Comparison of ENCODE assay signal across 1 cellular context in the genomic region with DNA sequence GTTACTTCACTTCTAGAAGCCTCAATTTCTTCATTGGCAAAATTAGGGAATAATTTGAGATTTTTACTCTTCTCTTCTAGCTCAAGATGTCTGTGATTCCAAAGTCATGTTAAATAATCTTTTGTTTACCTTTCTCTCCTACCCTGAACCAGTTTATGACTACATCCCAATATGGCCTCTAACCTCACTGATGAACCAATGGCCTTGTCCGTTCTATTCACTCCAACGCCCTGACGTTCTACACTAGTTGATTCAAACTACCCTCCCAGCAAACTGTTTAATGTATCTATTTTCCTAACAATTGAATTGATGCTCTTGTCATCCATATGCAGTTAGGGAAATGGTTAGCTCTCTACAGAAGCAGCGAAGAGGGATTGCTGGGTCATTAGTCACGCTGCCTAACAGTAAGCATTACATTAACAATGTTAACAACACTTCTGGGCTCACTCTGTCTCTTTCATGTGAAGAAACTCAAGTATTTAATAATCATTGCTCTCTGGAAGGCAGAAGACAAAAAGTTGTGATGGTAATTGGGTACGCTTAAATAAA.
TF ChIP-seq lines count a peak whose summit lies in the region.

No MANE protein-coding gene starts in this region.

TF ChIP-seq in HCT116, 20 proteins besides CTCF, POLR2A, EP300 and RAD21 (continued from another document):
- TF ChIP-seq, protein P1, sequence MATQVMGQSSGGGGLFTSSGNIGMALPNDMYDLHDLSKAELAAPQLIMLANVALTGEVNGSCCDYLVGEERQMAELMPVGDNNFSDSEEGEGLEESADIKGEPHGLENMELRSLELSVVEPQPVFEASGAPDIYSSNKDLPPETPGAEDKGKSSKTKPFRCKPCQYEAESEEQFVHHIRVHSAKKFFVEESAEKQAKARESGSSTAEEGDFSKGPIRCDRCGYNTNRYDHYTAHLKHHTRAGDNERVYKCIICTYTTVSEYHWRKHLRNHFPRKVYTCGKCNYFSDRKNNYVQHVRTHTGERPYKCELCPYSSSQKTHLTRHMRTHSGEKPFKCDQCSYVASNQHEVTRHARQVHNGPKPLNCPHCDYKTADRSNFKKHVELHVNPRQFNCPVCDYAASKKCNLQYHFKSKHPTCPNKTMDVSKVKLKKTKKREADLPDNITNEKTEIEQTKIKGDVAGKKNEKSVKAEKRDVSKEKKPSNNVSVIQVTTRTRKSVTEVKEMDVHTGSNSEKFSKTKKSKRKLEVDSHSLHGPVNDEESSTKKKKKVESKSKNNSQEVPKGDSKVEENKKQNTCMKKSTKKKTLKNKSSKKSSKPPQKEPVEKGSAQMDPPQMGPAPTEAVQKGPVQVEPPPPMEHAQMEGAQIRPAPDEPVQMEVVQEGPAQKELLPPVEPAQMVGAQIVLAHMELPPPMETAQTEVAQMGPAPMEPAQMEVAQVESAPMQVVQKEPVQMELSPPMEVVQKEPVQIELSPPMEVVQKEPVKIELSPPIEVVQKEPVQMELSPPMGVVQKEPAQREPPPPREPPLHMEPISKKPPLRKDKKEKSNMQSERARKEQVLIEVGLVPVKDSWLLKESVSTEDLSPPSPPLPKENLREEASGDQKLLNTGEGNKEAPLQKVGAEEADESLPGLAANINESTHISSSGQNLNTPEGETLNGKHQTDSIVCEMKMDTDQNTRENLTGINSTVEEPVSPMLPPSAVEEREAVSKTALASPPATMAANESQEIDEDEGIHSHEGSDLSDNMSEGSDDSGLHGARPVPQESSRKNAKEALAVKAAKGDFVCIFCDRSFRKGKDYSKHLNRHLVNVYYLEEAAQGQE (IDR thresholded peaks at IDR 0.05; ENCODE audit: low read depth): no peak
- TF ChIP-seq FOSL1 (IDR thresholded peaks at IDR 0.05; ENCODE audit: low read depth) (no peak), POLR2AphosphoS5 (IDR thresholded peaks at IDR 0.05; ENCODE audit: low read depth, low read length) (no peak), SP1 (IDR thresholded peaks at IDR 0.05; ENCODE audit: low read depth) (no peak)
